Comparison of ENCODE assay signal across 31 cellular contexts in the genomic region with DNA sequence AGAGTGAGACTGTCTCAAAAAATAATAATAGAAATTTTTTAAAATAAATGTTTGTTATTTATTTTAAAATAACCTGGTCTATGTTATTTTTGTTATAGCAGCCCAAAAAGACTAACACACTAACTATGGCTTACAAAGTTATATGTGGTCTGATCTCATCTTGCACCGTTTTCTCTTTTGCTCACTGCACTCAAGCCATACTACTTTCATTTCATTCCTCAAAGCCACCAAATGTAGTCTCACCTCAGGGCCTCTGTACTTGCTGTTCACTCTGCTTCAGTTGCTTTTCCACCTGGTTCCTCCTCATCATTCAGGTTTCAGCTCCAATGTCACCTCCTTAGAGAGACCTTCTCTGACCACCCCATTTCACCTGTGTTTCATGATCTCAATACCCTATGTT.
"Had no signal": no experiment of that assay in that cellular context is flagged by ENCODE, and none has a peak within 500 bp of the region (broad histone marks: within the 10 kb centered on the region; RNA-seq: fewer than 3 reads in every experiment).

No MANE protein-coding gene starts in this region.

- H3K36me3 ChIP-seq: adrenal gland, colonic mucosa, gastrocnemius medialis, left ventricle myocardium inferior, ovary, right lobe of liver, stomach, thyroid gland, upper lobe of left lung, vagina had no signal

- H3K4me3 ChIP-seq: adrenal gland, body of pancreas, colonic mucosa, gastrocnemius medialis, left ventricle myocardium inferior, lung, ovary, right lobe of liver, stomach, thyroid gland, upper lobe of left lung, vagina had no signal

- H3K27ac Mint-ChIP-seq: activated CD4-positive, alpha-beta T cell treated with anti-CD3 and anti-CD28 coated beads, Interleukin-2, amount 10 ng/mL, durations not matched to agents 7 days and 5 days; activated naive CD8-positive, alpha-beta T cell treated with anti-CD3 and anti-CD28 coated beads for 36 hours; nephron progenitor cell; progenitor cell of endocrine pancreas; T-helper 1 cell treated with Interleukin-12 subunit alpha and Interleukin-12 subunit beta and Interleukin-4 antibody, amounts not matched to agents 30 μg/mL and 1 μg/mL, for 36 hours had no signal

- H3K27ac ChIP-seq: adrenal gland, body of pancreas, colonic mucosa, gastrocnemius medialis, left ventricle myocardium inferior, ovary, right lobe of liver, stomach, thyroid gland, upper lobe of left lung, vagina had no signal

- ATAC-seq: activated T-cell treated with anti-CD3 and anti-CD28 coated beads, Interleukin-2, amount 50 U/mL, for 4 hours; body of pancreas; gastrocnemius medialis; right lobe of liver had no signal

- H3K4me1 ChIP-seq: adrenal gland, body of pancreas, colonic mucosa, gastrocnemius medialis, left ventricle myocardium inferior, right lobe of liver, stomach, thyroid gland, upper lobe of left lung, vagina had no signal

- H3K9me3 ChIP-seq: adrenal gland, colonic mucosa, gastrocnemius medialis, ovary, right lobe of liver, thyroid gland had no signal

- H3K27me3 ChIP-seq: adrenal gland, body of pancreas, colonic mucosa, gastrocnemius medialis, ovary, right lobe of liver, stomach, thyroid gland, upper lobe of left lung, vagina had no signal

- H3K4me3 Mint-ChIP-seq: activated CD4-positive, alpha-beta T cell treated with anti-CD3 and anti-CD28 coated beads, Interleukin-2, amount 10 ng/mL, durations not matched to agents 7 days and 5 days; activated naive CD8-positive, alpha-beta T cell treated with anti-CD3 and anti-CD28 coated beads for 36 hours; activated T-cell treated with anti-CD3 and anti-CD28 coated beads, Interleukin-2, amount 50 U/mL, for 4 hours; nephron progenitor cell; T-helper 1 cell treated with Interleukin-12 subunit alpha and Interleukin-12 subunit beta and Interleukin-4 antibody, amounts not matched to agents 30 μg/mL and 1 μg/mL, for 36 hours had no signal

- H3K27me3 Mint-ChIP-seq: activated naive CD8-positive, alpha-beta T cell treated with anti-CD3 and anti-CD28 coated beads for 36 hours had no signal

- H3K4me1 Mint-ChIP-seq: nephron progenitor cell had no signal

- DNase-seq: activated CD4-positive, alpha-beta T cell treated with anti-CD3 and anti-CD28 coated beads, Interleukin-2, amount 10 ng/mL, durations not matched to agents 7 days and 5 days; activated CD4-positive, CD25-positive, alpha-beta regulatory T cell treated with anti-CD3 and anti-CD28 coated beads, Interleukin-2, amount 50 U/mL, for 72 hours; activated CD8-positive, alpha-beta memory T cell treated with anti-CD3 and anti-CD28 coated beads, Interleukin-2, amount 50 U/mL, for 4 hours; activated naive CD4-positive, alpha-beta T cell; activated naive CD8-positive, alpha-beta T cell treated with anti-CD3 and anti-CD28 coated beads for 36 hours; activated T-cell treated with anti-CD3 and anti-CD28 coated beads, Interleukin-2, amount 50 U/mL, for 4 hours; adrenal gland; aorta; body of pancreas; cerebellar nuclear complex; colonic mucosa; effector memory CD4-positive, alpha-beta T cell; gastrocnemius medialis; glutamatergic neuron; islet precursor cell; left ventricle myocardium inferior; mesendoderm; nephron progenitor cell; ovary; right lobe of liver; stimulated activated CD4-positive, alpha-beta T cell treated with anti-CD3 and anti-CD28 coated beads, Interleukin-12 subunit alpha, Interleukin-12 subunit beta, amount 100 ng/mL, for 4 hours; stimulated activated CD4-positive, alpha-beta T cell treated with anti-CD3 and anti-CD28 coated beads, Interleukin-4, amount 100 ng/mL, for 1 hour; stomach; SW 1271; T-helper 9 cell; thyroid gland; upper lobe of left lung had no signal
